In the genomic region with DNA sequence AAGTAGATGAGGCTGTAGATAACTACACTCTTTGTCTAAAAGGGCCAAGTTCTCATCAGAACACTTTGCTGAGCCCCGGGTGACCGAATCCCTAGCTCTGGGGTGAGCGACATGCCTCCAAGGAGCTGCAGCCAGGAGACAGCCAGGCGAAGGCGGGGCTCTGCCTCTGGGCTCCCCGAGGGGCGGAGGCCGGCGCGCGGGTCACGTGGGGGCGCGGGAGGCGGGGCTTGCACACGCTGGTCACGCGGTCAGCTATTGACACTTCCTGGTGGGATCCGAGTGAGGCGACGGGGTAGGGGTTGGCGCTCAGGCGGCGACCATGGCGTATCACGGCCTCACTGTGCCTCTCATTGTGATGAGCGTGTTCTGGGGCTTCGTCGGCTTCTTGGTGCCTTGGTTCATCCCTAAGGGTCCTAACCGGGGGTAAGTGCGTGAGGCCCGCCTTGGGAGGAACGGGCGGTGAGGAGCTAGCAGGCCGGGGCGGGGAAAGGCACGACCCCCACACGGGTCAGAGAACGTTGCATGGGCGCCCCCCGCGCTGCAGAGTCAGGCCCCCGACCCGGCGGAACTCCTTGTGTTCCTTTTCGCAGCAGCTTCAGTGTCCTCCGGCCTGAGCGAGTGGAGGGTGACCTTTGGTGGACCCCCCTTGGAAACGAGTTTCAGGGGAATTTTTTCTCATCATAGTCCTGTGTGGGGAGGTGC, we compare ENCODE assay signal across 8 cellular contexts. TPM values are rescaled to one million over a fixed set of nuclear protein-coding genes. Genes with fewer than 3 reads are reported as not detected.
A peak's percentile ranks its signal among the peaks of the same experiment; 100 is the strongest.
DNase-seq lines count a peak whose midpoint lies in the region; ATAC-seq, FAIRE-seq and TF ChIP-seq lines count a peak whose summit lies in the region.

TSS of gene ATP6V0E1 (plus strand) at position 230 of the 702 bp plus-strand sequence. CDS start at position 320, 90 bp downstream.

- H3K36me3 ChIP-seq in bronchial epithelial cell (ENCODE audit: control insufficient read depth, insufficient read depth, low read length) (peaks cover 5% of the 10 kb centered on the region), smooth muscle cell (ENCODE audit: low read depth) (no peaks in the 10 kb centered on the region)

- FAIRE-seq in bronchial epithelial cell (lab: Jason Lieb, UNC), result no peak

- POLR2A ChIA-PET in WTC11 (lab: Charles Lee), result interaction anchor here (0.6 to 1.8 kb wide), 5 partner anchors 25 to 346 kb away, joined by 3 to 14 read pairs (median 7); partner anchors contain the start of genes BNIP1, RPL26L1 and STC2

- H3K27me3 Mint-ChIP-seq in WTC11 (ENCODE audit: low read depth), result peaks cover 3% of the 10 kb centered on the region; the same call in 1 of the 2 replicates

- H3K9me3 Mint-ChIP-seq in WTC11, result no peaks in the 10 kb centered on the region

- CTCF ChIA-PET in WTC11 (lab: Charles Lee), result interaction anchor here (0.5 to 2.0 kb wide), 25 partner anchors 21 to 554 kb away, joined by 3 to 28 read pairs (median 5); partner anchors contain the start of genes BNIP1, DUSP1, NKX2-5 and RPL26L1

- H3K27me3 ChIP-seq in bronchial epithelial cell (ENCODE audit: control insufficient read depth, insufficient read depth, low read length) (no peaks in the 10 kb centered on the region), smooth muscle cell (ENCODE audit: low read depth) (no peaks in the 10 kb centered on the region)

- H3K4me1 ChIP-seq in smooth muscle cell (ENCODE audit: low read depth), result no peaks in the 10 kb centered on the region

- TF ChIP-seq CTCF in WTC11 (IDR thresholded peaks at IDR 0.05) (no peak), bronchial epithelial cell (IDR thresholded peaks at IDR 0.05; ENCODE audit: insufficient read depth, low read length, severe bottlenecking) (no peak), smooth muscle cell (IDR thresholded peaks at IDR 0.05; ENCODE audit: borderline replicate concordance, insufficient read depth, poor library complexity, severe bottlenecking) (no peak)

- H2AFZ ChIP-seq in smooth muscle cell (ENCODE audit: low read depth), result peak within 1 kb of the TSS; percentile 81

- peak within 1 kb of the TSS; percentile 93 for H3K4me2 ChIP-seq in smooth muscle cell

- 1% methylated on average over 48 of the region's 49 CpGs for WGBS in smooth muscle cell (ENCODE audit: low lambda C conversion rate)

- peaks cover 43% of the 10 kb centered on the region for H3K79me2 ChIP-seq in smooth muscle cell (ENCODE audit: low read depth)

- DNase-seq in AG08395 (ENCODE audit: low spot score) (peak; percentile 98), NCI-H226 (peak; percentile 83), WTC11 (ENCODE audit: low spot score) (peak; percentile 98), bronchial epithelial cell (ENCODE audit: low read depth) (peak; percentile 79), iPS-NIHi11 (ENCODE audit: low spot score) (peak; percentile 98), smooth muscle cell (lab: John Stamatoyannopoulos, UW; ENCODE audit: unreplicated experiment) (peak; percentile 89)

- H3K4me3 ChIP-seq in bronchial epithelial cell (ENCODE audit: low read depth, low read length), result peak within 1 kb of the TSS; percentile 99
- peak within 1 kb of the TSS; percentile 73 for H3K4me3 ChIP-seq in smooth muscle cell

- no peaks in the 10 kb centered on the region for H3F3A ChIP-seq in smooth muscle cell (ENCODE audit: low read depth)

- peaks cover 9% of the 10 kb centered on the region for H3K4me1 Mint-ChIP-seq in WTC11

- peak within 1 kb of the TSS; percentile 91 for H3K9ac ChIP-seq in smooth muscle cell (ENCODE audit: low read depth)

- peak; percentile 89 for ATAC-seq in GM18907 (IDR thresholded peaks at IDR 0.05; ENCODE audit: unreplicated experiment)
- peak; percentile 88 for ATAC-seq in HG03139 (IDR thresholded peaks at IDR 0.05; ENCODE audit: unreplicated experiment)
- ATAC-seq in WTC11, result peak; percentile 92

- peaks cover 20% of the 10 kb centered on the region for H4K20me1 ChIP-seq in smooth muscle cell (ENCODE audit: low read depth)

- H3K27ac Mint-ChIP-seq in WTC11, result peak within 1 kb of the TSS; percentile 97

- peak within 1 kb of the TSS; percentile 83 for H3K27ac ChIP-seq in smooth muscle cell (ENCODE audit: low read depth)

- no peaks in the 10 kb centered on the region for H3K36me3 Mint-ChIP-seq in WTC11

- no peaks in the 10 kb centered on the region for H3K9me3 ChIP-seq in smooth muscle cell (replicated peaks; ENCODE audit: low read depth)

- peak within 1 kb of the TSS; percentile 98 for H3K4me3 Mint-ChIP-seq in WTC11

TF ChIP-seq in WTC11, 78 proteins besides CTCF, POLR2A, EP300 and RAD21 (continues in another document):
- no peak for TF ChIP-seq ATF1 (CRISPR knock-in tag; IDR thresholded peaks at IDR 0.05)
- TF ChIP-seq, protein P1, sequence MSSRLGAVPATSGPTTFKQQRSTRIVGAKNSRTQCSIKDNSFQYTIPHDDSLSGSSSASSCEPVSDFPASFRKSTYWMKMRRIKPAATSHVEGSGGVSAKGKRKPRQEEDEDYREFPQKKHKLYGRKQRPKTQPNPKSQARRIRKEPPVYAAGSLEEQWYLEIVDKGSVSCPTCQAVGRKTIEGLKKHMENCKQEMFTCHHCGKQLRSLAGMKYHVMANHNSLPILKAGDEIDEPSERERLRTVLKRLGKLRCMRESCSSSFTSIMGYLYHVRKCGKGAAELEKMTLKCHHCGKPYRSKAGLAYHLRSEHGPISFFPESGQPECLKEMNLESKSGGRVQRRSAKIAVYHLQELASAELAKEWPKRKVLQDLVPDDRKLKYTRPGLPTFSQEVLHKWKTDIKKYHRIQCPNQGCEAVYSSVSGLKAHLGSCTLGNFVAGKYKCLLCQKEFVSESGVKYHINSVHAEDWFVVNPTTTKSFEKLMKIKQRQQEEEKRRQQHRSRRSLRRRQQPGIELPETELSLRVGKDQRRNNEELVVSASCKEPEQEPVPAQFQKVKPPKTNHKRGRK (CRISPR knock-in tag; IDR thresholded peaks at IDR 0.05; ENCODE audit: borderline replicate concordance), result no peak
- peak; percentile 77 for TF ChIP-seq TEAD1 (CRISPR knock-in tag; IDR thresholded peaks at IDR 0.05)
- TF ChIP-seq SMAD3 (CRISPR knock-in tag; IDR thresholded peaks at IDR 0.05; ENCODE audit: borderline replicate concordance), result no peak; the same call in 1 of the 2 replicates
- TF ChIP-seq FOXK1 (CRISPR knock-in tag; IDR thresholded peaks at IDR 0.05), result peak; percentile 92
- TF ChIP-seq ATF2 (CRISPR knock-in tag; IDR thresholded peaks at IDR 0.05; ENCODE audit: borderline replicate concordance, low read depth), result no peak
- TF ChIP-seq, protein P2, sequence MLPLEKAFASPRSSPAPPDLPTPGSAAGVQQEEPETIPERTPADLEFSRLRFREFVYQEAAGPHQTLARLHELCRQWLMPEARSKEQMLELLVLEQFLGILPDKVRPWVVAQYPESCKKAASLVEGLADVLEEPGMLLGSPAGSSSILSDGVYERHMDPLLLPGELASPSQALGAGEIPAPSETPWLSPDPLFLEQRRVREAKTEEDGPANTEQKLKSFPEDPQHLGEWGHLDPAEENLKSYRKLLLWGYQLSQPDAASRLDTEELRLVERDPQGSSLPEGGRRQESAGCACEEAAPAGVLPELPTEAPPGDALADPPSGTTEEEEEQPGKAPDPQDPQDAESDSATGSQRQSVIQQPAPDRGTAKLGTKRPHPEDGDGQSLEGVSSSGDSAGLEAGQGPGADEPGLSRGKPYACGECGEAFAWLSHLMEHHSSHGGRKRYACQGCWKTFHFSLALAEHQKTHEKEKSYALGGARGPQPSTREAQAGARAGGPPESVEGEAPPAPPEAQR (CRISPR knock-in tag; IDR thresholded peaks at IDR 0.05), result no peak
- TF ChIP-seq TEAD4 (CRISPR knock-in tag; IDR thresholded peaks at IDR 0.05), result no peak; the same call in 1 of the 2 replicates
- TF ChIP-seq, protein P3, sequence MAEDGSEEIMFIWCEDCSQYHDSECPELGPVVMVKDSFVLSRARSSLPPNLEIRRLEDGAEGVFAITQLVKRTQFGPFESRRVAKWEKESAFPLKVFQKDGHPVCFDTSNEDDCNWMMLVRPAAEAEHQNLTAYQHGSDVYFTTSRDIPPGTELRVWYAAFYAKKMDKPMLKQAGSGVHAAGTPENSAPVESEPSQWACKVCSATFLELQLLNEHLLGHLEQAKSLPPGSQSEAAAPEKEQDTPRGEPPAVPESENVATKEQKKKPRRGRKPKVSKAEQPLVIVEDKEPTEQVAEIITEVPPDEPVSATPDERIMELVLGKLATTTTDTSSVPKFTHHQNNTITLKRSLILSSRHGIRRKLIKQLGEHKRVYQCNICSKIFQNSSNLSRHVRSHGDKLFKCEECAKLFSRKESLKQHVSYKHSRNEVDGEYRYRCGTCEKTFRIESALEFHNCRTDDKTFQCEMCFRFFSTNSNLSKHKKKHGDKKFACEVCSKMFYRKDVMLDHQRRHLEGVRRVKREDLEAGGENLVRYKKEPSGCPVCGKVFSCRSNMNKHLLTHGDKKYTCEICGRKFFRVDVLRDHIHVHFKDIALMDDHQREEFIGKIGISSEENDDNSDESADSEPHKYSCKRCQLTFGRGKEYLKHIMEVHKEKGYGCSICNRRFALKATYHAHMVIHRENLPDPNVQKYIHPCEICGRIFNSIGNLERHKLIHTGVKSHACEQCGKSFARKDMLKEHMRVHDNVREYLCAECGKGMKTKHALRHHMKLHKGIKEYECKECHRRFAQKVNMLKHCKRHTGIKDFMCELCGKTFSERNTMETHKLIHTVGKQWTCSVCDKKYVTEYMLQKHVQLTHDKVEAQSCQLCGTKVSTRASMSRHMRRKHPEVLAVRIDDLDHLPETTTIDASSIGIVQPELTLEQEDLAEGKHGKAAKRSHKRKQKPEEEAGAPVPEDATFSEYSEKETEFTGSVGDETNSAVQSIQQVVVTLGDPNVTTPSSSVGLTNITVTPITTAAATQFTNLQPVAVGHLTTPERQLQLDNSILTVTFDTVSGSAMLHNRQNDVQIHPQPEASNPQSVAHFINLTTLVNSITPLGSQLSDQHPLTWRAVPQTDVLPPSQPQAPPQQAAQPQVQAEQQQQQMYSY (CRISPR knock-in tag; IDR thresholded peaks at IDR 0.05), result 0 out of 2 replicates have a peak, but pooled peaks have one; percentile 15

RNA-seq across cellular contexts. Expression of gene ATP6V0E1, which starts in this region (rescaled TPM):
- 72.7 to 80.9 TPM (median 77.1 TPM) in 3 replicates for total RNA-seq in WTC11 (2021)
- 189 and 254 TPM in 2 replicates for total RNA-seq in bronchial epithelial cell
- 201 and 247 TPM in 2 replicates for total RNA-seq in smooth muscle cell
- 431 and 445 TPM in 2 replicates for polyA plus RNA-seq in smooth muscle cell

Comparison
In these comparisons a context has a peak if more than half of its experiments do, and no peak if none do; other contexts are left out.
1. Peak in every context shown above with its lines: DNase-seq, ATAC-seq, H3K4me3 ChIP-seq and H3K27ac ChIP-seq.